ENCODE assay signal across 19 cellular contexts in the genomic region with DNA sequence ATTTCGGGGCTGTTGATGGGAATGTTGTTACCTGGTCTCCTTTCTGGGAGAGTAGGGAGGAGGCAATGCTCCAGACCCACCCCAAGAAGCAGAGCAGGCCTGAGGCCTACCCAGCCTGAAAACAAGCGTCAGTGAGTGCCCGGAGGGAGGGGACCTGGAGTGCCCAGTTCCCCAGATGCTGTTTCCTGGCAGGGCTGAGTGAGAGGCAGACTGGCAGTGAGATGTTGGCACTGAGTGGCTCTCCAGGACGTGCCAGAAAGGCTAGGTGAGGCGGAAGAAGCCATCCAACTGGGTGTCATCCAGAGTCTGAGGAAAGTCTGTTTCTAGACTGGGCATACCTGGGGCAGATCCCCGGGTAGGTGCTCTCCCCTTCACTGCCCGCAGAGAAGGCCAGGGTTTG. TPM values are rescaled to one million over a fixed set of nuclear protein-coding genes. Genes with fewer than 3 reads are reported as not detected.
DNase-seq lines count a peak whose midpoint lies in the region; ATAC-seq, FAIRE-seq and TF ChIP-seq lines count a peak whose summit lies in the region.
"Had no signal": no experiment of that assay in that cellular context is flagged by ENCODE, and none has a peak within 500 bp of the region (broad histone marks: within the 10 kb centered on the region; RNA-seq: fewer than 3 reads in every experiment).

No MANE protein-coding gene starts in this region.

- no peak for FAIRE-seq in kidney (lab: Jason Lieb, UNC)
- FAIRE-seq: HTR-8/SVneo had no signal

- H3K79me2 ChIP-seq in osteoblast (ENCODE audit: insufficient read depth, low read length) = no peaks in the 10 kb centered on the region
- H3K79me2 ChIP-seq in GM23338 (replicated peaks; ENCODE audit: insufficient read depth) = no peaks in the 10 kb centered on the region

- H2AFZ ChIP-seq in osteoblast (ENCODE audit: low read length) = no peak overlapping the region
- no peak overlapping the region for H2AFZ ChIP-seq in GM23338

- peaks cover 94% of the 10 kb centered on the region for H3K27me3 ChIP-seq in osteoblast (ENCODE audit: insufficient read depth, low read length)
- H3K27me3 ChIP-seq in upper lobe of left lung = peaks cover 0 to 8% (median 7%) of the 10 kb centered on the region in 4 donors
- H3K27me3 ChIP-seq in GM23338 (ENCODE audit: insufficient read depth) = peaks cover 45% of the 10 kb centered on the region

- H3K4me2 ChIP-seq in osteoblast (ENCODE audit: insufficient read depth, low read length) (no peak overlapping the region), GM23338 (no peak overlapping the region)

- H3K4me1 ChIP-seq in osteoblast (ENCODE audit: insufficient read depth, low read length) (no peaks in the 10 kb centered on the region), upper lobe of left lung (peaks cover 0 to 10% (median 5%) of the 10 kb centered on the region in 4 donors), GM23338 (ENCODE audit: insufficient read depth) (peaks cover 22% of the 10 kb centered on the region), kidney (ENCODE audit: control insufficient read depth in 1 of 2, insufficient read depth in 1 of 2, low read depth in 1 of 2, low read length in 2 of 2) (no peaks in the 10 kb centered on the region)
- H3K4me1 ChIP-seq: HAP-1 had no signal

- no peak overlapping the region; the same call in 2 of the 3 replicates for H3K4me3 Mint-ChIP-seq in GM23338
- H3K4me3 Mint-ChIP-seq: CD4-positive, CD25-positive, alpha-beta regulatory T cell had no signal

- peaks cover 32% of the 10 kb centered on the region for H3K4me1 Mint-ChIP-seq in GM23338

- no peak overlapping the region for H3K27ac Mint-ChIP-seq in GM23338
- H3K27ac Mint-ChIP-seq: CD4-positive, CD25-positive, alpha-beta regulatory T cell had no signal

- peaks cover 42% of the 10 kb centered on the region for H3K27me3 Mint-ChIP-seq in GM23338 (ENCODE audit: insufficient read depth, low read depth, poor library complexity)

- H3K9ac ChIP-seq in kidney (ENCODE audit: low read length in 2 of 2) = no peak overlapping the region

- WGBS in upper lobe of left lung, 2 donors = 60 to 69% methylated on average over 7 of the region's 7 CpGs

- no peak for TF ChIP-seq POLR2A in upper lobe of left lung (IDR thresholded peaks at IDR 0.05)

- intact Hi-C loops in kidney (cut with DNase I) = no loop called here

- H3K9me3 Mint-ChIP-seq in GM23338 = no peaks in the 10 kb centered on the region

- TF ChIP-seq CTCF in osteoblast (IDR thresholded peaks at IDR 0.05; ENCODE audit: extremely low read depth, low read depth, low read length) = no peak
- TF ChIP-seq CTCF in upper lobe of left lung (IDR thresholded peaks at IDR 0.05) = no peak
- no peak for TF ChIP-seq CTCF in GM23338 (conservative IDR thresholded peaks at IDR 0.05; ENCODE audit: low read depth in 2 of 2)
- no peak for TF ChIP-seq CTCF in kidney (IDR thresholded peaks at IDR 0.05; ENCODE audit: borderline replicate concordance, extremely low read depth, insufficient read depth)

- DNase-seq in NCI-H526 treated with DMSO at 0.1 percent for 48 hours (lab: John Stamatoyannopoulos, UW) (peak; percentile 55), cerebellar cortex (ENCODE audit: low spot score) (peak; percentile 10), osteoblast (ENCODE audit: insufficient read length, low spot score, missing footprints) (peak; percentile 70), upper lobe of left lung (peak in 1 of 2 donors; percentile 87), GM23338 (ENCODE audit: low spot score) (no peak), kidney (no peak)
- DNase-seq: CD4-positive, CD25-positive, alpha-beta regulatory T cell; EL; KG1; NCI-H1105 treated with DMSO at 0.1 percent for 48 hours; NCI-H2081 treated with DMSO at 0.1 percent for 48 hours; NCI-H2171 treated with DMSO at 0.1 percent for 48 hours; NCI-H524 treated with DMSO at 0.1 percent for 48 hours; PC-3; SHP77 had no signal

- peak in 1 of 4 donors; percentile 53 for TF ChIP-seq EP300 in upper lobe of left lung (IDR thresholded peaks at IDR 0.05)

- H3K27ac ChIP-seq in osteoblast (ENCODE audit: low read depth, low read length) (no peak overlapping the region), upper lobe of left lung (peak overlapping the region in 1 of 4 donors; percentile 57), GM23338 (ENCODE audit: low read depth) (no peak overlapping the region), kidney (ENCODE audit: low read depth in 2 of 2, low read length in 2 of 2) (no peak overlapping the region)

- H3K4me3 ChIP-seq in osteoblast (ENCODE audit: insufficient read depth, low read length) (no peak overlapping the region), upper lobe of left lung (no peak overlapping the region), GM23338 (no peak overlapping the region), kidney (ENCODE audit: low read length in 2 of 2) (no peak overlapping the region)
- H3K4me3 ChIP-seq: HAP-1 had no signal

- H3K9me3 ChIP-seq in osteoblast (ENCODE audit: low read depth, low read length) (no peaks in the 10 kb centered on the region), upper lobe of left lung (no peaks in the 10 kb centered on the region), kidney (ENCODE audit: control insufficient read depth in 1 of 2, low read length in 2 of 2) (no peaks in the 10 kb centered on the region)
- H3K9me3 ChIP-seq: HAP-1 had no signal

- no peaks in the 10 kb centered on the region for H3F3A ChIP-seq in GM23338 (replicated peaks; ENCODE audit: low read depth)

- no peaks in the 10 kb centered on the region for H4K20me1 ChIP-seq in osteoblast (ENCODE audit: insufficient read depth, low read length)
- H4K20me1 ChIP-seq in GM23338 (replicated peaks; ENCODE audit: insufficient read depth) = no peaks in the 10 kb centered on the region

- no peaks in the 10 kb centered on the region; the same call in 2 of the 3 replicates for H3K36me3 Mint-ChIP-seq in GM23338 (ENCODE audit: low read depth)
- H3K36me3 Mint-ChIP-seq: CD4-positive, CD25-positive, alpha-beta regulatory T cell had no signal

- ATAC-seq in upper lobe of left lung (ENCODE audit: low FRiP score in 2 of 2) (peak; percentile 27 to 38), GM18519 (IDR thresholded peaks at IDR 0.05; ENCODE audit: low FRiP score, unreplicated experiment) (no peak), GM23338 (no peak)
- ATAC-seq: PC-3 had no signal

- H3K9me2 ChIP-seq in GM23338 (ENCODE audit: insufficient read depth) = no peaks in the 10 kb centered on the region

- H3K36me3 ChIP-seq in osteoblast (ENCODE audit: insufficient read depth, low read length) = no peaks in the 10 kb centered on the region
- H3K36me3 ChIP-seq in upper lobe of left lung = no peaks in the 10 kb centered on the region
- no peaks in the 10 kb centered on the region for H3K36me3 ChIP-seq in GM23338 (ENCODE audit: insufficient read depth)
- H3K36me3 ChIP-seq in kidney (ENCODE audit: control insufficient read depth in 1 of 2, insufficient read depth in 2 of 2, low read length in 2 of 2) = no peaks in the 10 kb centered on the region
- H3K36me3 ChIP-seq: HAP-1 had no signal

TF ChIP-seq in GM23338, 12 proteins besides CTCF, POLR2A, EP300 and RAD21 (continues in another document):
- TF ChIP-seq EZH2phosphoT487 (IDR thresholded peaks at IDR 0.05; ENCODE audit: unreplicated experiment) (no peak), JUNB (IDR thresholded peaks at IDR 0.05; ENCODE audit: unreplicated experiment) (no peak)
- TF ChIP-seq, protein P1, sequence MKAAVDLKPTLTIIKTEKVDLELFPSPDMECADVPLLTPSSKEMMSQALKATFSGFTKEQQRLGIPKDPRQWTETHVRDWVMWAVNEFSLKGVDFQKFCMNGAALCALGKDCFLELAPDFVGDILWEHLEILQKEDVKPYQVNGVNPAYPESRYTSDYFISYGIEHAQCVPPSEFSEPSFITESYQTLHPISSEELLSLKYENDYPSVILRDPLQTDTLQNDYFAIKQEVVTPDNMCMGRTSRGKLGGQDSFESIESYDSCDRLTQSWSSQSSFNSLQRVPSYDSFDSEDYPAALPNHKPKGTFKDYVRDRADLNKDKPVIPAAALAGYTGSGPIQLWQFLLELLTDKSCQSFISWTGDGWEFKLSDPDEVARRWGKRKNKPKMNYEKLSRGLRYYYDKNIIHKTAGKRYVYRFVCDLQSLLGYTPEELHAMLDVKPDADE (IDR thresholded peaks at IDR 0.05) = no peak

RNA-seq across cellular contexts. Expression of gene POU2F3, which starts 1.3 kb away (rescaled TPM):
- under 0.01 TPM in 1 of 2 replicates, not detected in the other for total RNA-seq in osteoblast
- 10 to 100 TPM in 1 of 6 donors, 1 to 10 TPM in 5; 1.7 to 21.0 (median 3.5) TPM for total RNA-seq in upper lobe of left lung
- total RNA-seq in GM23338 (2014; rRNA removed; shearing (Covaris generic)) = 0.45 and 1.1 TPM in 2 replicates
- polyA plus RNA-seq in GM23338 (2016; fragmentation: Nextera tagmentation; extraction: Ambion mirVana) = 0.79 and 1.4 TPM in 2 replicates
- 0.85 TPM for total RNA-seq in kidney
- polyA plus RNA-seq in kidney (ENCODE audit: insufficient read depth, low read depth, low replicate concordance) = 1.2 TPM
- total RNA-seq: CD4-positive, CD25-positive, alpha-beta regulatory T cell; RPMI7951 had no signal
- polyA plus RNA-seq: CD4-positive, CD25-positive, alpha-beta regulatory T cell had no signal

RNA-seq across cellular contexts. Expression of gene OAF, which starts 30.4 kb away (rescaled TPM):
- total RNA-seq in osteoblast (7.2 and 10.3 TPM in 2 replicates), upper lobe of left lung (10 to 100 TPM in 2 of 6 donors, 1 to 10 TPM in 4; 5.1 to 41.6 (median 8.7) TPM), kidney (48.2 TPM)
- total RNA-seq in GM23338 (2014; rRNA removed; shearing (Covaris generic)) = 1.2 and 3.0 TPM in 2 replicates
- polyA plus RNA-seq in GM23338 (2016; fragmentation: Nextera tagmentation; extraction: Ambion mirVana) (1.1 and 1.6 TPM in 2 replicates), kidney (ENCODE audit: insufficient read depth, low read depth, low replicate concordance) (78.1 TPM)

Comparison
In these comparisons a context has a peak if more than half of its experiments do, and no peak if none do; other contexts are left out.
1. DNase-seq: peak in NCI-H526 treated with DMSO at 0.1 percent for 48 hours (single experiment), cerebellar cortex (single experiment) and osteoblast (single experiment); none in GM23338 (single experiment) and kidney (single experiment).
2. ATAC-seq: peak in upper lobe of left lung (2 of 2); none in GM18519 (single experiment) and GM23338 (single experiment).